ENCODE assay signal across 20 cellular contexts in genomic region chr12:95740751-95741150, GRCh38. TPM values are rescaled to one million over a fixed set of nuclear protein-coding genes. Genes with fewer than 3 reads are reported as not detected.
A peak's percentile ranks its signal among the peaks of the same experiment; 100 is the strongest.
DNase-seq lines count a peak whose midpoint lies in the region; ATAC-seq and TF ChIP-seq lines count a peak whose summit lies in the region.
"Had no signal": no experiment of that assay in that cellular context is flagged by ENCODE, and none has a peak within 500 bp of the region (broad histone marks: within the 10 kb centered on the region; RNA-seq: fewer than 3 reads in every experiment).

No MANE protein-coding gene starts in this region.

- peaks cover 10% of the 10 kb centered on the region; the same call in 1 of the 2 replicates for H3K4me1 Mint-ChIP-seq in HFFc6 (ENCODE audit: low read depth)
- H3K4me1 Mint-ChIP-seq: neural crest cell had no signal

- H3K27ac Mint-ChIP-seq in HFFc6: no peak overlapping the region
- H3K27ac Mint-ChIP-seq: activated CD8-positive, alpha-beta T cell treated with anti-CD3 and anti-CD28 coated beads, Interleukin-2, amount 10 ng/mL, durations not matched to agents 7 days and 5 days had no signal

- in situ Hi-C loops in ACHN (cut with HindIII; ENCODE audit: low pct_ligation_motif_present, low pct_unique_long_range_greater_than_20kb, low sequenced_read_pairs): no loop called here

- no peaks in the 10 kb centered on the region for H3K9me3 ChIP-seq in RWPE2 (ENCODE audit: severe bottlenecking)
- H3K9me3 ChIP-seq: colonic mucosa had no signal

- no peak overlapping the region for H3K27ac ChIP-seq in RWPE2 (ENCODE audit: poor library complexity, severe bottlenecking)
- H3K27ac ChIP-seq: A549, colonic mucosa had no signal

- peaks cover 23% of the 10 kb centered on the region for H3K36me3 Mint-ChIP-seq in HFFc6 (ENCODE audit: low read depth)

- H3K4me3 Mint-ChIP-seq in HFFc6: no peak overlapping the region
- H3K4me3 Mint-ChIP-seq: activated CD8-positive, alpha-beta T cell treated with anti-CD3 and anti-CD28 coated beads, Interleukin-2, amount 10 ng/mL, durations not matched to agents 7 days and 5 days; brain; neural crest cell had no signal

- H3K27me3 ChIP-seq in RWPE2 (ENCODE audit: insufficient read depth, poor library complexity, severe bottlenecking): no peaks in the 10 kb centered on the region
- H3K27me3 ChIP-seq: colonic mucosa, MG63 had no signal

- peak; percentile 48 for ATAC-seq in RWPE2 (ENCODE audit: low read depth)
- peak; percentile 47 for ATAC-seq in esophagus mucosa
- ATAC-seq: A549; activated CD8-positive, alpha-beta T cell treated with anti-CD3 and anti-CD28 coated beads, Interleukin-2, amount 10 ng/mL, durations not matched to agents 7 days and 5 days; mucosa of descending colon had no signal

- no peak overlapping the region for H3K4me3 ChIP-seq in RWPE2 (ENCODE audit: severe bottlenecking)
- H3K4me3 ChIP-seq: A549, colonic mucosa, MG63, mucosa of descending colon had no signal

- H3K9me3 Mint-ChIP-seq in HFFc6: peaks cover 7% of the 10 kb centered on the region

- no peaks in the 10 kb centered on the region for H3K4me1 ChIP-seq in RWPE2 (ENCODE audit: insufficient read depth, poor library complexity, severe bottlenecking)

- TF ChIP-seq CTCF in RWPE2 (IDR thresholded peaks at IDR 0.05; ENCODE audit: poor library complexity, severe bottlenecking) (peak; percentile 16), GM20000 (IDR thresholded peaks at IDR 0.05; ENCODE audit: extremely low read depth, missing control alignments) (no peak), HFFc6 (IDR thresholded peaks at IDR 0.05) (no peak)

- DNase-seq in NCI-H1436 (lab: John Stamatoyannopoulos, UW) (peak; percentile 10), NCI-H1436 treated with DMSO at 0.1 percent for 48 hours (lab: John Stamatoyannopoulos, UW) (no peak), NCI-H1105 treated with DMSO at 0.1 percent for 48 hours (lab: John Stamatoyannopoulos, UW) (peak; percentile 63), RWPE2 (ENCODE audit: low spot score) (no peak), GM20000 (ENCODE audit: low spot score) (no peak), HFFc6 (no peak), ACHN (no peak)
- DNase-seq: activated CD4-positive, CD25-positive, alpha-beta regulatory T cell; activated CD8-positive, alpha-beta T cell treated with anti-CD3 and anti-CD28 coated beads, Interleukin-2, amount 10 ng/mL, durations not matched to agents 7 days and 5 days; activated gamma-delta T cell treated with Interleukin-2 at 50 U/mL for 16 hours; colonic mucosa; IMR-90; MG63; mucosa of descending colon; NCI-H187; SW 1271 had no signal

- H3K27me3 Mint-ChIP-seq in HFFc6 (ENCODE audit: insufficient read depth): no peaks in the 10 kb centered on the region; the same call in 1 of the 2 replicates
- H3K27me3 Mint-ChIP-seq: brain had no signal

- H3K36me3 ChIP-seq in RWPE2 (ENCODE audit: low read depth): no peaks in the 10 kb centered on the region
- H3K36me3 ChIP-seq: colonic mucosa had no signal

RNA-seq across cellular contexts. Expression of gene NTN4, which starts 49.8 kb away (rescaled TPM):
- total RNA-seq in esophagus mucosa: 5.5 TPM
- total RNA-seq in HFFc6 (2021; fragmentation: NEBNext Ultra II Directional; extraction: Animal tissue kit (Norgen Biotek cat#: 25700)): 100 to 1,000 TPM in 3 of 6 experiments, 10 to 100 TPM in 3; 51.3 to 117 (median 101) TPM
- total RNA-seq: activated CD8-positive, alpha-beta T cell treated with anti-CD3 and anti-CD28 coated beads, Interleukin-2, amount 10 ng/mL, durations not matched to agents 7 days and 5 days had no signal

Comparison
In these comparisons a context has a peak if more than half of its experiments do, and no peak if none do; other contexts are left out.
1. DNase-seq: peak in NCI-H1436 (single experiment) and NCI-H1105 treated with DMSO at 0.1 percent for 48 hours (single experiment); none in NCI-H1436 treated with DMSO at 0.1 percent for 48 hours (single experiment), RWPE2 (single experiment), GM20000 (single experiment), HFFc6 (single experiment) and ACHN (single experiment).